1 cellular context compared by ENCODE assay signal in the genomic region with DNA sequence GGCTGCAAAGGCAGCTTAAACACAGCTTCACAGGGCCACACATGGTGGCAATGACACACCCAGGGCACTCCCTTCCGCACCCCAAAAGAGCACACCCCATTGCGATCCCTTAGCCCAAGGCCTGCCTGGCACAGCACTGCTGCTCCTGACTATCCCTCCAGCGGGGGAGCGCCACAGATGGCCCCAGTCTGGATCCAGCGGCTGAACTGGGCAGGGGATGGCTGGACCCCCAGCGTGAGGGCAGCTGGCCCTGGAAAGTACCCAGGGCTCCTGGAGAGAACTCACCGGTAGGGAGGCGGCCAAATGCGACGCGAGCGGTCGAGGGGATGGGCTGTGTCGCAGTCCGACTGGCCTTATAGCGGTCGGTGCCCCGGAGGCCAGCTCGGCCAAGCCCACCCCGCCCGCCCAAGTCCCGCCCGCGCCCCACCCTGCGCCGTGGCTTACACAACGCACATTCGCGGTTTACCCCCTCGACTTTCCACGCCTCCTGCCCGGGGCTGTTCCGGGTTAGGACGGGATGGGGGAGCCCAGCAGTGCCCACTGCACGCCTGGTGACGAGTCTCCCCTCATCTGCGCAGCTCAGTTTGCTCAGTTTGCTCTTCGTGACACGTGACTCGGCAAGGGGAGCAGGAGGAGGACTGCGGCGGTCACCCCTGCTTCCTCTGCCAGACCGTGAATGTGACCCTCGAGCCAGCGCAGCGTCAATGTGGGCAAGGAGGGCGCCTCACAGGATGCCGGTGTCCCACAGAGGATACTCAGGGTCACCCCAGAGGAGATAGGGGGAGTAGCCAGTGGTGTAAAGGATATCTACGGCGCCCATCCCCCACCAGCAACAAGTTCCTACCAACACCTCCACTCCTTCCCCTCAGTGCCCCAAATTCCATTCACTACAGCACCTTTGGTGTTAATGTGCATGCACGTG.
A peak's percentile ranks its signal among the peaks of the same experiment; 100 is the strongest.
TF ChIP-seq lines count a peak whose summit lies in the region.

A gene (minus strand): TSS at position 328 of the 922 bp plus-strand sequence. CDS start 652 bp downstream, outside the sequence.

TF ChIP-seq in HepG2, 621 proteins besides CTCF, POLR2A, EP300 and RAD21 (continued from another document):
- TF ChIP-seq, protein P1, sequence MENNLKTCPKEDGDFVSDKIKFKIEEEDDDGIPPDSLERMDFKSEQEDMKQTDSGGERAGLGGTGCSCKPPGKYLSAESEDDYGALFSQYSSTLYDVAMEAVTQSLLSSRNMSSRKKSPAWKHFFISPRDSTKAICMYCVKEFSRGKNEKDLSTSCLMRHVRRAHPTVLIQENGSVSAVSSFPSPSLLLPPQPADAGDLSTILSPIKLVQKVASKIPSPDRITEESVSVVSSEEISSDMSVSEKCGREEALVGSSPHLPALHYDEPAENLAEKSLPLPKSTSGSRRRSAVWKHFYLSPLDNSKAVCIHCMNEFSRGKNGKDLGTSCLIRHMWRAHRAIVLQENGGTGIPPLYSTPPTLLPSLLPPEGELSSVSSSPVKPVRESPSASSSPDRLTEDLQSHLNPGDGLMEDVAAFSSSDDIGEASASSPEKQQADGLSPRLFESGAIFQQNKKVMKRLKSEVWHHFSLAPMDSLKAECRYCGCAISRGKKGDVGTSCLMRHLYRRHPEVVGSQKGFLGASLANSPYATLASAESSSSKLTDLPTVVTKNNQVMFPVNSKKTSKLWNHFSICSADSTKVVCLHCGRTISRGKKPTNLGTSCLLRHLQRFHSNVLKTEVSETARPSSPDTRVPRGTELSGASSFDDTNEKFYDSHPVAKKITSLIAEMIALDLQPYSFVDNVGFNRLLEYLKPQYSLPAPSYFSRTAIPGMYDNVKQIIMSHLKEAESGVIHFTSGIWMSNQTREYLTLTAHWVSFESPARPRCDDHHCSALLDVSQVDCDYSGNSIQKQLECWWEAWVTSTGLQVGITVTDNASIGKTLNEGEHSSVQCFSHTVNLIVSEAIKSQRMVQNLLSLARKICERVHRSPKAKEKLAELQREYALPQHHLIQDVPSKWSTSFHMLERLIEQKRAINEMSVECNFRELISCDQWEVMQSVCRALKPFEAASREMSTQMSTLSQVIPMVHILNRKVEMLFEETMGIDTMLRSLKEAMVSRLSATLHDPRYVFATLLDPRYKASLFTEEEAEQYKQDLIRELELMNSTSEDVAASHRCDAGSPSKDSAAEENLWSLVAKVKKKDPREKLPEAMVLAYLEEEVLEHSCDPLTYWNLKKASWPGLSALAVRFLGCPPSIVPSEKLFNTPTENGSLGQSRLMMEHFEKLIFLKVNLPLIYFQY (CRISPR knock-in tag; IDR thresholded peaks at IDR 0.05; ENCODE audit: borderline replicate concordance), result no peak
- TF ChIP-seq ZNF274 (CRISPR knock-in tag; IDR thresholded peaks at IDR 0.05), result no peak
- TF ChIP-seq PCBP2 (optimal IDR thresholded peaks at IDR 0.05; ENCODE audit: low read depth, low read length, poor library complexity, severe bottlenecking), result no peak
- peak; percentile 40 for TF ChIP-seq BHLHE40 (IDR thresholded peaks at IDR 0.05; ENCODE audit: low read length)
- TF ChIP-seq ZFP41 (CRISPR knock-in tag; IDR thresholded peaks at IDR 0.05; ENCODE audit: borderline replicate concordance), result no peak
- TF ChIP-seq CBFB (CRISPR knock-in tag; IDR thresholded peaks at IDR 0.05), result no peak
- no peak for TF ChIP-seq STAG1 (CRISPR knock-in tag; IDR thresholded peaks at IDR 0.05)
- TF ChIP-seq KDM5A (IDR thresholded peaks at IDR 0.05; ENCODE audit: borderline replicate concordance, low read length), result no peak
- no peak for TF ChIP-seq PHF8 (CRISPR knock-in tag; IDR thresholded peaks at IDR 0.05)
- TF ChIP-seq HOXA5 (CRISPR knock-in tag; IDR thresholded peaks at IDR 0.05), result no peak
- TF ChIP-seq HNRNPL (IDR thresholded peaks at IDR 0.05; ENCODE audit: low read depth, low read length), result 0 out of 2 replicates have a peak, but pooled peaks have one; percentile 32
- no peak for TF ChIP-seq MAFK (conservative IDR thresholded peaks at IDR 0.05 in 1 of 2, IDR thresholded peaks at IDR 0.05 in 1 of 2; ENCODE audit: low read length in 2 of 2)
- TF ChIP-seq, protein P2, sequence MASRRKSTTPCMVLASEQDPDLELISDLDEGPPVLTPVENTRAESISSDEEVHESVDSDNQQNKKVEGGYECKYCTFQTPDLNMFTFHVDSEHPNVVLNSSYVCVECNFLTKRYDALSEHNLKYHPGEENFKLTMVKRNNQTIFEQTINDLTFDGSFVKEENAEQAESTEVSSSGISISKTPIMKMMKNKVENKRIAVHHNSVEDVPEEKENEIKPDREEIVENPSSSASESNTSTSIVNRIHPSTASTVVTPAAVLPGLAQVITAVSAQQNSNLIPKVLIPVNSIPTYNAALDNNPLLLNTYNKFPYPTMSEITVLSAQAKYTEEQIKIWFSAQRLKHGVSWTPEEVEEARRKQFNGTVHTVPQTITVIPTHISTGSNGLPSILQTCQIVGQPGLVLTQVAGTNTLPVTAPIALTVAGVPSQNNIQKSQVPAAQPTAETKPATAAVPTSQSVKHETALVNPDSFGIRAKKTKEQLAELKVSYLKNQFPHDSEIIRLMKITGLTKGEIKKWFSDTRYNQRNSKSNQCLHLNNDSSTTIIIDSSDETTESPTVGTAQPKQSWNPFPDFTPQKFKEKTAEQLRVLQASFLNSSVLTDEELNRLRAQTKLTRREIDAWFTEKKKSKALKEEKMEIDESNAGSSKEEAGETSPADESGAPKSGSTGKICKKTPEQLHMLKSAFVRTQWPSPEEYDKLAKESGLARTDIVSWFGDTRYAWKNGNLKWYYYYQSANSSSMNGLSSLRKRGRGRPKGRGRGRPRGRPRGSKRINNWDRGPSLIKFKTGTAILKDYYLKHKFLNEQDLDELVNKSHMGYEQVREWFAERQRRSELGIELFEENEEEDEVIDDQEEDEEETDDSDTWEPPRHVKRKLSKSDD (CRISPR knock-in tag; IDR thresholded peaks at IDR 0.05; ENCODE audit: low read depth), result no peak
- no peak for TF ChIP-seq ZNF326 (CRISPR knock-in tag; IDR thresholded peaks at IDR 0.05; ENCODE audit: borderline replicate concordance)
- TF ChIP-seq, protein P3, sequence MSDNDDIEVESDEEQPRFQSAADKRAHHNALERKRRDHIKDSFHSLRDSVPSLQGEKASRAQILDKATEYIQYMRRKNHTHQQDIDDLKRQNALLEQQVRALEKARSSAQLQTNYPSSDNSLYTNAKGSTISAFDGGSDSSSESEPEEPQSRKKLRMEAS (IDR thresholded peaks at IDR 0.05), result 0 out of 2 replicates have a peak, but pooled peaks have one; percentile 15
- no peak for TF ChIP-seq ZNF816 (CRISPR knock-in tag; IDR thresholded peaks at IDR 0.05; ENCODE audit: borderline replicate concordance)
- no peak for TF ChIP-seq ZNF775 (CRISPR knock-in tag; IDR thresholded peaks at IDR 0.05; ENCODE audit: borderline replicate concordance)
- TF ChIP-seq, protein P4, sequence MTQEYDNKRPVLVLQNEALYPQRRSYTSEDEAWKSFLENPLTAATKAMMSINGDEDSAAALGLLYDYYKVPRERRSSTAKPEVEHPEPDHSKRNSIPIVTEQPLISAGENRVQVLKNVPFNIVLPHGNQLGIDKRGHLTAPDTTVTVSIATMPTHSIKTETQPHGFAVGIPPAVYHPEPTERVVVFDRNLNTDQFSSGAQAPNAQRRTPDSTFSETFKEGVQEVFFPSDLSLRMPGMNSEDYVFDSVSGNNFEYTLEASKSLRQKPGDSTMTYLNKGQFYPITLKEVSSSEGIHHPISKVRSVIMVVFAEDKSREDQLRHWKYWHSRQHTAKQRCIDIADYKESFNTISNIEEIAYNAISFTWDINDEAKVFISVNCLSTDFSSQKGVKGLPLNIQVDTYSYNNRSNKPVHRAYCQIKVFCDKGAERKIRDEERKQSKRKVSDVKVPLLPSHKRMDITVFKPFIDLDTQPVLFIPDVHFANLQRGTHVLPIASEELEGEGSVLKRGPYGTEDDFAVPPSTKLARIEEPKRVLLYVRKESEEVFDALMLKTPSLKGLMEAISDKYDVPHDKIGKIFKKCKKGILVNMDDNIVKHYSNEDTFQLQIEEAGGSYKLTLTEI (CRISPR knock-in tag; conservative IDR thresholded peaks at IDR 0.05), result no peak
- 0 out of 2 replicates have a peak, but pooled peaks have one; percentile 20 for TF ChIP-seq TBX2 (CRISPR knock-in tag; IDR thresholded peaks at IDR 0.05; ENCODE audit: borderline replicate concordance)
- TF ChIP-seq U2AF1 (optimal IDR thresholded peaks at IDR 0.05; ENCODE audit: low read depth, low read length), result no peak
- peak; percentile 34; the same call in 1 of the 2 replicates for TF ChIP-seq GABPB1 (CRISPR knock-in tag; IDR thresholded peaks at IDR 0.05)
- TF ChIP-seq, protein P5, sequence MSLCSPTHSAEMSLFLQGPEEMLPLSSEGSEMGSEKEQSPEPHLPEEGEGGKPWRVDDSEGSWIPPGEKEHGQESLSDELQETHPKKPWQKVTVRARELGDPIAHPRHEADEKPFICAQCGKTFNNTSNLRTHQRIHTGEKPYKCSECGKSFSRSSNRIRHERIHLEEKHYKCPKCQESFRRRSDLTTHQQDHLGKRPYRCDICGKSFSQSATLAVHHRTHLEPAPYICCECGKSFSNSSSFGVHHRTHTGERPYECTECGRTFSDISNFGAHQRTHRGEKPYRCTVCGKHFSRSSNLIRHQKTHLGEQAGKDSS (CRISPR knock-in tag; IDR thresholded peaks at IDR 0.05; ENCODE audit: borderline replicate concordance, low read depth), result no peak
- no peak for TF ChIP-seq RFX5 (IDR thresholded peaks at IDR 0.05; ENCODE audit: low read depth, low read length)
- TF ChIP-seq ZFX (CRISPR knock-in tag; IDR thresholded peaks at IDR 0.05; ENCODE audit: low read depth), result no peak
- no peak for TF ChIP-seq ZNF549 (CRISPR knock-in tag; IDR thresholded peaks at IDR 0.05)
- no peak for TF ChIP-seq ZNF564 (CRISPR knock-in tag; IDR thresholded peaks at IDR 0.05)
- TF ChIP-seq SNAI1 (CRISPR knock-in tag; IDR thresholded peaks at IDR 0.05; ENCODE audit: borderline replicate concordance), result no peak
- no peak for TF ChIP-seq SCMH1 (CRISPR knock-in tag; IDR thresholded peaks at IDR 0.05; ENCODE audit: borderline replicate concordance)
- TF ChIP-seq ZNF292 (CRISPR knock-in tag; IDR thresholded peaks at IDR 0.05; ENCODE audit: borderline replicate concordance, low read depth), result 0 out of 2 replicates have a peak, but pooled peaks have one; percentile 13
- TF ChIP-seq ZNF317 (CRISPR knock-in tag; IDR thresholded peaks at IDR 0.05), result no peak
- no peak for TF ChIP-seq NFYC (CRISPR knock-in tag; IDR thresholded peaks at IDR 0.05)
- no peak for TF ChIP-seq ZNF614 (CRISPR knock-in tag; IDR thresholded peaks at IDR 0.05; ENCODE audit: borderline replicate concordance)
- TF ChIP-seq, protein P6, sequence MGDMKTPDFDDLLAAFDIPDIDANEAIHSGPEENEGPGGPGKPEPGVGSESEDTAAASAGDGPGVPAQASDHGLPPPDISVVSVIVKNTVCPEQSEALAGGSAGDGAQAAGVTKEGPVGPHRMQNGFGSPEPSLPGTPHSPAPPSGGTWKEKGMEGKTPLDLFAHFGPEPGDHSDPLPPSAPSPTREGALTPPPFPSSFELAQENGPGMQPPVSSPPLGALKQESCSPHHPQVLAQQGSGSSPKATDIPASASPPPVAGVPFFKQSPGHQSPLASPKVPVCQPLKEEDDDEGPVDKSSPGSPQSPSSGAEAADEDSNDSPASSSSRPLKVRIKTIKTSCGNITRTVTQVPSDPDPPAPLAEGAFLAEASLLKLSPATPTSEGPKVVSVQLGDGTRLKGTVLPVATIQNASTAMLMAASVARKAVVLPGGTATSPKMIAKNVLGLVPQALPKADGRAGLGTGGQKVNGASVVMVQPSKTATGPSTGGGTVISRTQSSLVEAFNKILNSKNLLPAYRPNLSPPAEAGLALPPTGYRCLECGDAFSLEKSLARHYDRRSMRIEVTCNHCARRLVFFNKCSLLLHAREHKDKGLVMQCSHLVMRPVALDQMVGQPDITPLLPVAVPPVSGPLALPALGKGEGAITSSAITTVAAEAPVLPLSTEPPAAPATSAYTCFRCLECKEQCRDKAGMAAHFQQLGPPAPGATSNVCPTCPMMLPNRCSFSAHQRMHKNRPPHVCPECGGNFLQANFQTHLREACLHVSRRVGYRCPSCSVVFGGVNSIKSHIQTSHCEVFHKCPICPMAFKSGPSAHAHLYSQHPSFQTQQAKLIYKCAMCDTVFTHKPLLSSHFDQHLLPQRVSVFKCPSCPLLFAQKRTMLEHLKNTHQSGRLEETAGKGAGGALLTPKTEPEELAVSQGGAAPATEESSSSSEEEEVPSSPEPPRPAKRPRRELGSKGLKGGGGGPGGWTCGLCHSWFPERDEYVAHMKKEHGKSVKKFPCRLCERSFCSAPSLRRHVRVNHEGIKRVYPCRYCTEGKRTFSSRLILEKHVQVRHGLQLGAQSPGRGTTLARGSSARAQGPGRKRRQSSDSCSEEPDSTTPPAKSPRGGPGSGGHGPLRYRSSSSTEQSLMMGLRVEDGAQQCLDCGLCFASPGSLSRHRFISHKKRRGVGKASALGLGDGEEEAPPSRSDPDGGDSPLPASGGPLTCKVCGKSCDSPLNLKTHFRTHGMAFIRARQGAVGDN (CRISPR knock-in tag; IDR thresholded peaks at IDR 0.05), result peak; percentile 71
- no peak for TF ChIP-seq PHF21A (CRISPR knock-in tag; IDR thresholded peaks at IDR 0.05)
- no peak for TF ChIP-seq PAWR (CRISPR knock-in tag; IDR thresholded peaks at IDR 0.05; ENCODE audit: borderline replicate concordance)
- TF ChIP-seq TRIM24 (CRISPR knock-in tag; IDR thresholded peaks at IDR 0.05), result no peak
- TF ChIP-seq ZFYVE20 (CRISPR knock-in tag; IDR thresholded peaks at IDR 0.05; ENCODE audit: borderline replicate concordance, low read depth), result no peak
- peak; percentile 73 for TF ChIP-seq RBFOX2 (IDR thresholded peaks at IDR 0.05; ENCODE audit: low read depth, low read length)
- no peak for TF ChIP-seq LCORL (IDR thresholded peaks at IDR 0.05)
- TF ChIP-seq LCORL (CRISPR knock-in tag; IDR thresholded peaks at IDR 0.05), result no peak
- TF ChIP-seq, protein P7, sequence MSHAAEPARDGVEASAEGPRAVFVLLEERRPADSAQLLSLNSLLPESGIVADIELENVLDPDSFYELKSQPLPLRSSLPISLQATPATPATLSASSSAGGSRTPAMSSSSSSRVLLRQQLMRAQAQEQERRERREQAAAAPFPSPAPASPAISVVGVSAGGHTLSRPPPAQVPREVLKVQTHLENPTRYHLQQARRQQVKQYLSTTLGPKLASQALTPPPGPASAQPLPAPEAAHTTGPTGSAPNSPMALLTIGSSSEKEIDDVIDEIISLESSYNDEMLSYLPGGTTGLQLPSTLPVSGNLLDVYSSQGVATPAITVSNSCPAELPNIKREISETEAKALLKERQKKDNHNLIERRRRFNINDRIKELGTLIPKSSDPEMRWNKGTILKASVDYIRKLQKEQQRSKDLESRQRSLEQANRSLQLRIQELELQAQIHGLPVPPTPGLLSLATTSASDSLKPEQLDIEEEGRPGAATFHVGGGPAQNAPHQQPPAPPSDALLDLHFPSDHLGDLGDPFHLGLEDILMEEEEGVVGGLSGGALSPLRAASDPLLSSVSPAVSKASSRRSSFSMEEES (CRISPR knock-in tag; IDR thresholded peaks at IDR 0.05), result 0 out of 2 replicates have a peak, but pooled peaks have one; percentile 44
- TF ChIP-seq ZNF577 (CRISPR knock-in tag; IDR thresholded peaks at IDR 0.05; ENCODE audit: borderline replicate concordance, low read depth), result no peak
- no peak for TF ChIP-seq HDAC2 (CRISPR knock-in tag; IDR thresholded peaks at IDR 0.05)
